In the genomic region with DNA sequence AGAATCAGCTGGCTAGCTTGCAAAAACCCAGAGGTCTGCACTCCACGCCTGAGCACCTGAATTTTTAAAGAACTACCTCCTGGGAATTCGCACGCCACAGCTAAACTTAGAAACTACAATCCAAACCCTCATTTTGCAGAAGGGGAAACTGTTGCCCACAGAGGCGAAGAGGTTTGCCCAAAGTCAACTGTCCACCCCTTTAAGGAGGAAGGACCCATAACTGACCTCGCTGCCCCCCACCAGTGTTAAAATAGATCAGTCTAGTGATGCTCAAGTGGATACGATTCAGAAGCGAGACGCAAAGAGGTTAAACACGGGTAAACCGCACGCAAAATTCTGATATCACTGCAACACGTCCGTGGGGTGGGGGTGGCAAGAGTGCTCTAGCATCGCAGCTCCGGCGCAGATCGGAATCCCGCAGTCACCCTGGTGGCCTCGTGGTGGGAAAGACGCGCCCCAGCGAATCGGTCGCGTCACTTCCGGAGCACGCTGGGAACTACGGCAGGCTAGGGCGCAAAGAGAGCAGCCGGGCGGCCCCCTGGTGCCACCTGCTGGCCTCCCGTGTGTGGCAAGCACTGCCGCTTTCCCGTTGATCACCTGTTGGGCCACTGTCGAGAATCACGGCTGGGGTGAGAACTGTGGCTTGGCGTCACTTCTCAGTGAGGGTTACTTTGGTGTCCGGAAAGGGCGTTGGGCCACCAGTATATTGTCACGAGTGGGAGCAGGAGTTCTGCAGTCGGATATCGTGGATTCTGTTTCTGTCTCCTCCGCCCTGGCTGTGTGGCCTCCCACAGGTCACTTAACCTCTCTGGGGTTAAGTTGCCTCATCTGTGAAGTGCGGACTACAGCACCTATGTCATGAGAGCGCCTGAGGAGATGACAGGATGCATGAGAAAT, we compare ENCODE assay signal across 1 cellular context.
TF ChIP-seq lines count a peak whose summit lies in the region.

Gene ALKBH2 (minus strand): TSS at position 451 of the 897 bp plus-strand sequence. CDS start 686 bp downstream, outside the sequence.

TF ChIP-seq in WTC11, 78 proteins besides CTCF, POLR2A, EP300 and RAD21 (continued from another document):
- TF ChIP-seq ARID4B (CRISPR knock-in tag; IDR thresholded peaks at IDR 0.05; ENCODE audit: borderline replicate concordance) (peak; percentile 94), PRRX2 (CRISPR knock-in tag; IDR thresholded peaks at IDR 0.05) (no peak), CREB1 (CRISPR knock-in tag; IDR thresholded peaks at IDR 0.05) (peak; percentile 97)
